Comparison of ENCODE assay signal across 15 cellular contexts in the genomic region with DNA sequence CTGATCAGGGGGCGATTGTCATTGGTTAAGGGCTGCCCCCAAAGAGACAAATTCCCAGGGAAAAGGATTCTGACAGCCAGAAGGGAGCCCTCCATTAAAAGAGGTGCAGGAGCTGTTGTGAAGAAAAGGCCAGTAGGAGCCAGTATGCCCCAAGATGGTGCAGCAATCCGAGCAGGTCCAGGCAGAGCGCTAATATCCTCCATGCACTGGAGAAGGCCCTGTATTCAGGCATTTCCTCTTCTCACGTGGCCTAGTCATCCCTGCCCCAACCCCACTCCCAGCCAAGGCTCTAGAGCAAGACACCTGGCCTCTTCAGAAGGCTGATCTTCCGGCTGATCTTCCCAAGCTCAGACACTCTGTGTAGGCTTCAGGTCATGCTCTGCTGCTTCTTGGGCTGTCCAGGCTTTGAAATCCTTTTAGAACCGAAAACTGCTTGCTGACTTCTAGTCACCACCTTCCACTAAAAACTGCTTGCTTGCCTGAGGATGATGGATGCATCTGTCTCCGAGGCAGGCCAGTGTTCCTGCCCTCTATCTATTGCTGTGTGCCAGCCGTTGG.
"Had no signal": no experiment of that assay in that cellular context is flagged by ENCODE, and none has a peak within 500 bp of the region (broad histone marks: within the 10 kb centered on the region; RNA-seq: fewer than 3 reads in every experiment).

No MANE protein-coding gene starts in this region.

- FAIRE-seq: colon, endothelial cell of umbilical vein had no signal

- DNase-seq: activated CD4-positive, alpha-beta T cell treated with anti-CD3 and anti-CD28 coated beads for 1 hour; aorta; effector CD4-positive, alpha-beta T cell; hippocampal formation; kidney glomerular epithelial cell; retina; stomach; uterus had no signal

- H3K9me3 ChIP-seq: thoracic aorta, uterus had no signal

- H3K27me3 ChIP-seq: cardiac muscle cell, gastroesophageal sphincter, stomach, uterus had no signal

- ATAC-seq: gastroesophageal sphincter had no signal

- H3K27ac ChIP-seq: cardiac muscle cell, gastroesophageal sphincter, stomach, thoracic aorta, uterus had no signal

- H3K27ac Mint-ChIP-seq: activated T-cell treated with anti-CD3 and anti-CD28 coated beads, Interleukin-2, amount 50 U/mL, for 72 hours; T-helper 2 cell treated with Interferon-gamma antibody and Interleukin-4, amounts not matched to agents 5 μg/mL and 100 μg/mL, for 36 hours had no signal

- H3K4me3 ChIP-seq: cardiac muscle cell, gastroesophageal sphincter, stomach, thoracic aorta, uterus had no signal

- H3K4me3 Mint-ChIP-seq: activated T-cell treated with anti-CD3 and anti-CD28 coated beads, Interleukin-2, amount 50 U/mL, for 72 hours; T-helper 2 cell treated with Interferon-gamma antibody and Interleukin-4, amounts not matched to agents 5 μg/mL and 100 μg/mL, for 36 hours had no signal

- H3K36me3 ChIP-seq: cardiac muscle cell, gastroesophageal sphincter, stomach, thoracic aorta, uterus had no signal

- H3K4me1 ChIP-seq: gastroesophageal sphincter, stomach, uterus had no signal
